ENCODE assay signal across 8 cellular contexts in genomic region chr7:134546903-134547737, GRCh38. TPM values are rescaled to one million over a fixed set of nuclear protein-coding genes. Genes with fewer than 3 reads are reported as not detected.
DNase-seq lines count a peak whose midpoint lies in the region; ATAC-seq and TF ChIP-seq lines count a peak whose summit lies in the region.

No MANE protein-coding gene starts in this region.

- H3K4me1 ChIP-seq in mucosa of stomach (ENCODE audit: control insufficient read depth, insufficient read depth, low read length): peaks cover 8% of the 10 kb centered on the region

- ATAC-seq in GM19023 (IDR thresholded peaks at IDR 0.05; ENCODE audit: unreplicated experiment) (peak; percentile 50), HG03378 (IDR thresholded peaks at IDR 0.05; ENCODE audit: unreplicated experiment) (peak; percentile 34)

- H3K9ac ChIP-seq in mucosa of stomach (ENCODE audit: low read length): peak overlapping the region; percentile 50

- DNase-seq in Ammon's horn (ENCODE audit: low spot score) (peak; percentile 73), NCI-H82 (lab: John Stamatoyannopoulos, UW) (peak; percentile 99), epithelial cell of proximal tubule (ENCODE audit: low read depth) (no peak)
- DNase-seq in activated CD8-positive, alpha-beta memory T cell treated with anti-CD3 and anti-CD28 coated beads, Interleukin-2, amount 50 U/mL, for 1 hour (ENCODE audit: extremely low read depth): peak; percentile 34
- DNase-seq in stimulated activated CD8-positive, alpha-beta memory T cell treated with anti-CD3 and anti-CD28 coated beads, Interleukin-4, amount 100 ng/mL, for 4 hours (ENCODE audit: low read depth in 2 of 2, low spot score in 1 of 2): peak; percentile 20 to 51

- H3K27me3 ChIP-seq in mucosa of stomach (ENCODE audit: control insufficient read depth, insufficient read depth, low read length): no peaks in the 10 kb centered on the region

- no peaks in the 10 kb centered on the region for H3K36me3 ChIP-seq in mucosa of stomach (ENCODE audit: control insufficient read depth, insufficient read depth, low read length)

- H3K9me3 ChIP-seq in mucosa of stomach (ENCODE audit: control insufficient read depth, low read length): no peaks in the 10 kb centered on the region

- peak; percentile 95 for TF ChIP-seq CTCF in epithelial cell of proximal tubule (conservative IDR thresholded peaks at IDR 0.05; ENCODE audit: low read depth, low read length)

- H3K4me3 ChIP-seq in epithelial cell of proximal tubule (ENCODE audit: low read depth, low read length) (peak overlapping the region; percentile 54), mucosa of stomach (ENCODE audit: low read length) (no peak overlapping the region)

RNA-seq across cellular contexts. Expression of gene AKR1B15, which starts 1.8 kb away (rescaled TPM):
- not detected in 2 replicates for total RNA-seq in epithelial cell of proximal tubule

RNA-seq across cellular contexts. Expression of gene AKR1B10, which starts 19.8 kb away (rescaled TPM):
- not detected in 2 replicates for total RNA-seq in epithelial cell of proximal tubule
